ENCODE assay signal across 22 cellular contexts in the genomic region with DNA sequence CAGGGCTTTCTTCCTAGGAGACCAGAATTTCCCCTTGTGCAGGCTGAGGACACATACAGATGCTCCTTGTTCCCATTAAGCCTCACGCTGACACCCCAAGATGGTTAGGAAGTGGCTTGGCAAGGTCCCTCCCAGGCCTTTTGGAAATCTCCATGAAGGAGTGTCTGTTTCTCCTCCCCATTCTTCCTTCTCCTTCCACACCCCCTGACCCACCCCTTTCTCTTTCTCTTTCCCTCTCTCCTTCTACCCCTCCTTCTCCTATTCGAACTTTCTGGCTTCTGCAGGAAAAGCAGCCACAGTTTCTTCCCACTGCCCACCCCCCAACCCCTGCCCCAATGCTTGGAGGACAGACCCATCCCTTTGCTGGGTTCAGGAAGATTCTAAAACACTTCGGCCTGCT.
DNase-seq lines count a peak whose midpoint lies in the region; ATAC-seq and TF ChIP-seq lines count a peak whose summit lies in the region.
"Had no signal": no experiment of that assay in that cellular context is flagged by ENCODE, and none has a peak within 500 bp of the region (broad histone marks: within the 10 kb centered on the region; RNA-seq: fewer than 3 reads in every experiment).

No MANE protein-coding gene starts in this region.

- H2AFZ ChIP-seq in ACC112 (ENCODE audit: low read length, unreplicated experiment) (peak overlapping the region; percentile 64), osteoblast (ENCODE audit: low read length) (peak overlapping the region; percentile 66)

- intact Hi-C loops in right cardiac atrium (cut with DNase I), result loop anchor here in 3 of 4 donors (2.0 to 5.0 kb wide), 4 partner anchors 83 to 165 kb away; no protein-coding TSS in a partner anchor
- intact Hi-C loops in activated CD4-positive, alpha-beta T cell treated with anti-CD3 and anti-CD28 coated beads for 36 hours (cut with DNase I, micrococcal nuclease), result loop anchor here (1.0 to 5.0 kb wide), 6 partner anchors 85 to 361 kb away; no protein-coding TSS in a partner anchor

- no peak for TF ChIP-seq CTCF in osteoblast (IDR thresholded peaks at IDR 0.05; ENCODE audit: extremely low read depth, low read depth, low read length)

- peaks cover 6% of the 10 kb centered on the region for H3K27me3 Mint-ChIP-seq in activated CD4-positive, alpha-beta T cell treated with anti-CD3 and anti-CD28 coated beads for 36 hours

- DNase-seq in caudate nucleus (lab: John Stamatoyannopoulos, UW) (no peak), right cardiac atrium (no peak), osteoblast (ENCODE audit: insufficient read length, low spot score, missing footprints) (no peak), NCI-H1436 (lab: John Stamatoyannopoulos, UW) (no peak), glomerular visceral epithelial cell (ENCODE audit: extremely low spot score) (no peak), NCI-H526 (lab: John Stamatoyannopoulos, UW) (no peak)
- no peak for DNase-seq in activated CD4-positive, alpha-beta T cell treated with anti-CD3 and anti-CD28 coated beads for 36 hours
- DNase-seq: activated CD8-positive, alpha-beta memory T cell treated with anti-CD3 and anti-CD28 coated beads, Interleukin-2, amount 10 ng/mL, durations not matched to agents 7 days and 5 days; effector CD8-positive, alpha-beta T cell; GF-D8; NCI-H2029 treated with DMSO at 0.1 percent for 48 hours; stimulated activated CD4-positive, alpha-beta T cell treated with anti-CD3 and anti-CD28 coated beads, Interleukin-4, amount 100 ng/mL, for 1 hour; stimulated activated naive CD4-positive, alpha-beta T cell had no signal

- H3K9me3 ChIP-seq in right cardiac atrium (ENCODE audit: control insufficient read depth, low read length) (no peaks in the 10 kb centered on the region), osteoblast (ENCODE audit: low read depth, low read length) (no peaks in the 10 kb centered on the region)
- H3K9me3 ChIP-seq: BE2C, gastroesophageal sphincter, HAP-1, prostate gland, thyroid gland had no signal

- H3K79me2 ChIP-seq in ACC112 (ENCODE audit: control insufficient read depth, insufficient read depth, low read length, unreplicated experiment), result no peaks in the 10 kb centered on the region
- no peaks in the 10 kb centered on the region for H3K79me2 ChIP-seq in osteoblast (ENCODE audit: insufficient read depth, low read length)

- CTCF ChIA-PET in activated CD4-positive, alpha-beta T cell treated with anti-CD3 and anti-CD28 coated beads for 36 hours (lab: Charles Lee), result interaction anchor here (0.5 to 1.0 kb wide), 5 partner anchors 84 to 498 kb away, joined by 3 to 4 read pairs (median 4); no protein-coding TSS in a partner anchor

- no peaks in the 10 kb centered on the region for H3K4me1 Mint-ChIP-seq in activated CD4-positive, alpha-beta T cell treated with anti-CD3 and anti-CD28 coated beads for 36 hours
- H3K4me1 Mint-ChIP-seq: activated CD8-positive, alpha-beta memory T cell treated with anti-CD3 and anti-CD28 coated beads, Interleukin-2, amount 10 ng/mL, durations not matched to agents 7 days and 5 days; activated naive CD4-positive, alpha-beta T cell treated with anti-CD3 and anti-CD28 coated beads, Interleukin-2, amount 50 U/mL, for 24 hours had no signal

- H3K4me3 ChIP-seq in ACC112 (ENCODE audit: low read depth, low read length) (no peak overlapping the region; the same call in 1 of the 2 replicates), right cardiac atrium (ENCODE audit: low read length) (no peak overlapping the region), osteoblast (ENCODE audit: insufficient read depth, low read length) (peak overlapping the region; percentile 44)
- H3K4me3 ChIP-seq: gastroesophageal sphincter, HAP-1, prostate gland, thyroid gland had no signal

- no peak overlapping the region for H3K27ac Mint-ChIP-seq in activated CD4-positive, alpha-beta T cell treated with anti-CD3 and anti-CD28 coated beads for 36 hours
- H3K27ac Mint-ChIP-seq: activated CD8-positive, alpha-beta memory T cell treated with anti-CD3 and anti-CD28 coated beads, Interleukin-2, amount 10 ng/mL, durations not matched to agents 7 days and 5 days; activated naive CD4-positive, alpha-beta T cell treated with anti-CD3 and anti-CD28 coated beads, Interleukin-2, amount 50 U/mL, for 24 hours; mesothelial cell of epicardium; natural killer cell treated with Interleukin-12 subunit alpha and Interleukin-12 subunit beta and Interleukin-15 and Interleukin-18, amount 100 ng/mL, for 72 hours had no signal

- H3K27me3 ChIP-seq in ACC112 (ENCODE audit: insufficient read depth, low read length) (no peaks in the 10 kb centered on the region), right cardiac atrium (ENCODE audit: control insufficient read depth, insufficient read depth) (no peaks in the 10 kb centered on the region), osteoblast (ENCODE audit: insufficient read depth, low read length) (no peaks in the 10 kb centered on the region)
- H3K27me3 ChIP-seq: BE2C, gastroesophageal sphincter, thyroid gland had no signal

- H3K27ac ChIP-seq in ACC112 (ENCODE audit: low read depth, low read length), result no peak overlapping the region
- H3K27ac ChIP-seq in caudate nucleus (ENCODE audit: low read depth, low read length), result peak overlapping the region; percentile 54
- peak overlapping the region; percentile 30 for H3K27ac ChIP-seq in right cardiac atrium (ENCODE audit: low read length)
- no peak overlapping the region for H3K27ac ChIP-seq in osteoblast (ENCODE audit: low read depth, low read length)
- H3K27ac ChIP-seq: prostate gland, thyroid gland had no signal

- H4K20me1 ChIP-seq in osteoblast (ENCODE audit: insufficient read depth, low read length), result no peaks in the 10 kb centered on the region

- H3K9me3 Mint-ChIP-seq in activated CD4-positive, alpha-beta T cell treated with anti-CD3 and anti-CD28 coated beads for 36 hours (ENCODE audit: low read depth), result no peaks in the 10 kb centered on the region
- H3K9me3 Mint-ChIP-seq: activated naive CD4-positive, alpha-beta T cell treated with anti-CD3 and anti-CD28 coated beads, Interleukin-2, amount 50 U/mL, for 24 hours; mesothelial cell of epicardium; natural killer cell treated with Interleukin-12 subunit alpha and Interleukin-12 subunit beta and Interleukin-15 and Interleukin-18, amount 100 ng/mL, for 72 hours had no signal

- H3K4me3 Mint-ChIP-seq in activated CD4-positive, alpha-beta T cell treated with anti-CD3 and anti-CD28 coated beads for 36 hours, result no peak overlapping the region
- H3K4me3 Mint-ChIP-seq: activated CD8-positive, alpha-beta memory T cell treated with anti-CD3 and anti-CD28 coated beads, Interleukin-2, amount 10 ng/mL, durations not matched to agents 7 days and 5 days; activated naive CD4-positive, alpha-beta T cell treated with anti-CD3 and anti-CD28 coated beads, Interleukin-2, amount 50 U/mL, for 24 hours; natural killer cell treated with Interleukin-12 subunit alpha and Interleukin-12 subunit beta and Interleukin-15 and Interleukin-18, amount 100 ng/mL, for 72 hours had no signal

- POLR2A ChIA-PET in activated CD4-positive, alpha-beta T cell treated with anti-CD3 and anti-CD28 coated beads for 36 hours (lab: Charles Lee), result no interaction called here

- H3K36me3 Mint-ChIP-seq in activated CD4-positive, alpha-beta T cell treated with anti-CD3 and anti-CD28 coated beads for 36 hours (ENCODE audit: low read depth), result no peaks in the 10 kb centered on the region
- H3K36me3 Mint-ChIP-seq: activated CD8-positive, alpha-beta memory T cell treated with anti-CD3 and anti-CD28 coated beads, Interleukin-2, amount 10 ng/mL, durations not matched to agents 7 days and 5 days; activated naive CD4-positive, alpha-beta T cell treated with anti-CD3 and anti-CD28 coated beads, Interleukin-2, amount 50 U/mL, for 24 hours; mesothelial cell of epicardium; natural killer cell treated with Interleukin-12 subunit alpha and Interleukin-12 subunit beta and Interleukin-15 and Interleukin-18, amount 100 ng/mL, for 72 hours had no signal

- no peaks in the 10 kb centered on the region for H3K4me1 ChIP-seq in ACC112 (ENCODE audit: control insufficient read depth, insufficient read depth, low read length, unreplicated experiment)
- peaks cover 5% of the 10 kb centered on the region for H3K4me1 ChIP-seq in right cardiac atrium (ENCODE audit: control insufficient read depth, insufficient read depth, low read length)
- peaks cover 3% of the 10 kb centered on the region for H3K4me1 ChIP-seq in osteoblast (ENCODE audit: insufficient read depth, low read length)
- H3K4me1 ChIP-seq: BE2C, HAP-1 had no signal

- no peaks in the 10 kb centered on the region for H3K36me3 ChIP-seq in ACC112 (ENCODE audit: insufficient read depth, low read length)
- H3K36me3 ChIP-seq in osteoblast (ENCODE audit: insufficient read depth, low read length), result no peaks in the 10 kb centered on the region
- H3K36me3 ChIP-seq: BE2C, gastroesophageal sphincter, HAP-1, prostate gland, thyroid gland had no signal

- 50% methylated on average over 3 of the region's 3 CpGs for WGBS in right cardiac atrium

- peak overlapping the region; percentile 68 for H3K4me2 ChIP-seq in osteoblast (ENCODE audit: insufficient read depth, low read length)

- ATAC-seq in right cardiac atrium, result peak; percentile 25 to 47
- no peak for ATAC-seq in activated CD4-positive, alpha-beta T cell treated with anti-CD3 and anti-CD28 coated beads for 36 hours
- ATAC-seq: activated CD8-positive, alpha-beta memory T cell treated with anti-CD3 and anti-CD28 coated beads, Interleukin-2, amount 10 ng/mL, durations not matched to agents 7 days and 5 days; natural killer cell treated with Interleukin-12 subunit alpha and Interleukin-12 subunit beta and Interleukin-15 and Interleukin-18, amount 100 ng/mL, for 72 hours had no signal

Comparison
In these comparisons a context has a peak if more than half of its experiments do, and no peak if none do; other contexts are left out.
1. H3K27ac ChIP-seq: peak in caudate nucleus (single experiment) and right cardiac atrium (single experiment); none in ACC112 (single experiment) and osteoblast (single experiment).